14 cellular contexts compared by ENCODE assay signal in the genomic region with DNA sequence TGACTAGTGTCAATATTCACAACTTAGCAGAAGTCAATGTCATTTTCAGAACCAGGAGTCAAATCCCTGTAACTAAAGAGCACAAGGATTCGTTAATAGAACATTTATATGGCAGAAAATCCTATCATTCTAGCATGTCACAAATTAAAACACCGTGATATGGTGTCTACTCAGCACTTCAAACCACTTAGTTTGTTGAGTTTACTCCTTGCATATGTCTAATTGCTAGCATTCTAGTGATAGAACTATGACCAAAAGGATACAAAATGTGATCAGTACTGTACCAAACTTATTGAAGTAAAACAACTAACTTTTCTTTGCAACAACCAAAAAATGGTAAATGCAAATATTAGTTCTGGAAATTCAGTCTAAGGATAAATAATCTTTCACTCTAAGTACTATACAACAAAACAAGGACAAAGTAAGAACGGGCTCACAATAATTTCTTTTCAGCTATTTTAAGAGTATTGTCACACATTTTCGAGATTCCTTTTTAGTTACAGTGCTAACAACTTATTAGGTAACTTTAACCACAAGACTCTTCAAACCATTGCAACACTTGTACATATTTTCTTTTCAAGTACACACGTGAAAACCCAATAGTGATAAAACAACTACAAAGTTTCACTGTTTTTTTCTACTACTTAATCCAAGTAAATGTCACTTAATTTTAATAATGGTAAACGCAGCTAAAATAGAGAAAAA.
DNase-seq lines count a peak whose midpoint lies in the region; ATAC-seq and TF ChIP-seq lines count a peak whose summit lies in the region.
"Had no signal": no experiment of that assay in that cellular context is flagged by ENCODE, and none has a peak within 500 bp of the region (broad histone marks: within the 10 kb centered on the region; RNA-seq: fewer than 3 reads in every experiment).

No MANE protein-coding gene starts in this region.

- in situ Hi-C loops in GM13976 (cut with MboI; ENCODE audit: low sequenced_read_pairs, unreplicated experiment): no loop called here

- no peaks in the 10 kb centered on the region for H3K27me3 Mint-ChIP-seq in chondrocyte (ENCODE audit: low read depth)
- H3K27me3 Mint-ChIP-seq: activated naive CD8-positive, alpha-beta T cell; central memory CD8-positive, alpha-beta T cell had no signal

- peaks cover 6% of the 10 kb centered on the region for H3K9me3 Mint-ChIP-seq in chondrocyte (ENCODE audit: low read depth)

- H3K36me3 Mint-ChIP-seq in chondrocyte (ENCODE audit: low read depth): no peaks in the 10 kb centered on the region
- H3K36me3 Mint-ChIP-seq: activated naive CD8-positive, alpha-beta T cell had no signal

- no peak overlapping the region for H3K27ac Mint-ChIP-seq in chondrocyte (ENCODE audit: unreplicated experiment)
- H3K27ac Mint-ChIP-seq: activated naive CD8-positive, alpha-beta T cell had no signal

- TF ChIP-seq CTCF in chondrocyte (IDR thresholded peaks at IDR 0.05) (no peak), GM13976 (IDR thresholded peaks at IDR 0.05; ENCODE audit: borderline replicate concordance, control extremely low read depth, extremely low read depth, insufficient read depth, missing control alignments) (no peak)

- no peak for ATAC-seq in HG02759 (IDR thresholded peaks at IDR 0.05; ENCODE audit: unreplicated experiment)

- peak; percentile 27 for DNase-seq in HCEC 1CT
- DNase-seq in NOMO-1 treated with dmso at 0.1 percent for 144 hours (lab: John Stamatoyannopoulos, UW; ENCODE audit: unreplicated experiment): peak; percentile 43
- peak; percentile 55 for DNase-seq in astrocyte of the hippocampus (ENCODE audit: low read depth, low spot score)
- peak; percentile 32 for DNase-seq in myocyte (ENCODE audit: low read depth)
- DNase-seq in activated CD4-positive, alpha-beta T cell treated with anti-CD3 and anti-CD28 coated beads, Interleukin-2, amount 50 U/mL, for 48 hours: no peak
- DNase-seq in chondrocyte (ENCODE audit: low spot score): no peak
- DNase-seq in GM13976 (ENCODE audit: low spot score): no peak
- DNase-seq: activated CD4-positive, alpha-beta T cell treated with anti-CD3 and anti-CD28 coated beads, Interleukin-2, amount 50 U/mL, for 1 hour; H7; IMR-90; NCI-H1092 treated with DMSO at 0.1 percent for 48 hours had no signal

- H3K4me1 Mint-ChIP-seq in chondrocyte (ENCODE audit: low read depth): no peaks in the 10 kb centered on the region
- H3K4me1 Mint-ChIP-seq: central memory CD8-positive, alpha-beta T cell had no signal

- no peak overlapping the region for H3K4me3 Mint-ChIP-seq in chondrocyte (ENCODE audit: unreplicated experiment)
- H3K4me3 Mint-ChIP-seq: activated naive CD8-positive, alpha-beta T cell; central memory CD8-positive, alpha-beta T cell had no signal

Comparison
In these comparisons a context has a peak if more than half of its experiments do, and no peak if none do; other contexts are left out.
1. DNase-seq: peak in HCEC 1CT (single experiment), NOMO-1 treated with dmso at 0.1 percent for 144 hours (single experiment), astrocyte of the hippocampus (single experiment) and myocyte (single experiment); none in activated CD4-positive, alpha-beta T cell treated with anti-CD3 and anti-CD28 coated beads, Interleukin-2, amount 50 U/mL, for 48 hours (0 of 2), chondrocyte (single experiment) and GM13976 (single experiment).